Comparison of ENCODE assay signal across 13 cellular contexts in the genomic region with DNA sequence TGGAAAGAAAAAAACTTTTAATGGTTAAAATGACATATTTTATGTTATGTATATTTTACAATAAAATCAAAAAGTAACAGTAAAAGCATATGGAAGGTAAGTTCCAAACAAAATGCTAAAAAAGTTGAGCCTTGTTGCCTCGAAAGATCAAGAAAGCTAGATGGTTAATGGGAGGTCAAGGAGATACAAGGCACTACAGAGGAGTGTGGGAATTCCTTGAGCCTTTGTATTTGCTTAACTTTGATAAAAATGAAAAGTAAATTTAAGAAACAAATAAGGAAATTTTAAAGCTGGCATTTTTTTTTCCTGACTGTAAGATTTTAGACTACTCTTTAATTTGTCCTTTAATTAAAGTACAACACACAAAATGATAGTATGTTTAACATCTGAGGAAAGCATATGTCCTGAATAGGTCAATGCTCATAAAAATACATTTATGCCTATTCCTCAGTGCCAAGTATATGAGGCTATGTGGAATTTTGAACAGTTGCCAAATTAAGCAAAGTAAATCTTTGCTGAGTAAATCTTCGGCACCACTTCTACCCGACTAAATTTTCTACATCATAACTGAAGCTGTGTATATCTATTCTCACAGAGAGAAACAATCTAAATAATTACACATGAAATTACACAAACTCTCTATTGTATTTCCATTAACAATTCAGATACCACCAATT.
"Had no signal": no experiment of that assay in that cellular context is flagged by ENCODE, and none has a peak within 500 bp of the region (broad histone marks: within the 10 kb centered on the region; RNA-seq: fewer than 3 reads in every experiment).

No MANE protein-coding gene starts in this region.

- H3K36me3 ChIP-seq: tibial artery had no signal

- DNase-seq: activated CD4-positive, alpha-beta memory T cell treated with anti-CD3 and anti-CD28 coated beads for 36 hours; activated gamma-delta T cell; activated naive CD8-positive, alpha-beta T cell treated with anti-CD3 and anti-CD28 coated beads for 36 hours; activated T-cell treated with anti-CD3 and anti-CD28 coated beads, Interleukin-2, amount 50 U/mL, for 4 hours; anterior cingulate cortex; hypothalamus; natural killer cell; right cardiac atrium; stimulated activated CD4-positive, alpha-beta T cell treated with anti-CD3 and anti-CD28 coated beads, Interleukin-1b, Interleukin-23, amount 100 ng/mL, for 48 hours; T-helper 17 cell; tibial artery had no signal

- ATAC-seq: activated T-cell treated with anti-CD3 and anti-CD28 coated beads, Interleukin-2, amount 50 U/mL, for 4 hours; natural killer cell; right cardiac atrium; stimulated activated memory B cell treated with anti-CD40 and anti-IgM and Interleukin-4, amounts not matched to agents 10 μg/mL and 1 μg/mL and 100 μg/mL, for 72 hours; T-helper 17 cell had no signal

- H3K4me3 ChIP-seq: lung, tibial artery had no signal

- H3K27me3 ChIP-seq: tibial artery had no signal

- H3K9me3 ChIP-seq: tibial artery had no signal

- H3K27ac ChIP-seq: tibial artery had no signal
